Comparison of ENCODE assay signal across 22 cellular contexts in genomic region chr17:6108987-6109386, GRCh38. TPM values are rescaled to one million over a fixed set of nuclear protein-coding genes. Genes with fewer than 3 reads are reported as not detected.
A peak's percentile ranks its signal among the peaks of the same experiment; 100 is the strongest.
DNase-seq lines count a peak whose midpoint lies in the region; ATAC-seq and TF ChIP-seq lines count a peak whose summit lies in the region.
"Had no signal": no experiment of that assay in that cellular context is flagged by ENCODE, and none has a peak within 500 bp of the region (broad histone marks: within the 10 kb centered on the region; RNA-seq: fewer than 3 reads in every experiment).

No MANE protein-coding gene starts in this region.

- intact Hi-C loops in sciatic nerve (cut with DNase I): no loop called here
- intact Hi-C loops in upper lobe of right lung (cut with DNase I): no loop called here
- intact Hi-C loops in CD8-positive, alpha-beta T cell (cut with DNase I, micrococcal nuclease): no loop called here

- ATAC-seq in left lobe of liver (no peak), sciatic nerve (no peak), upper lobe of right lung (no peak)
- no peak for ATAC-seq in stimulated activated naive CD8-positive, alpha-beta T cell treated with anti-CD3 and anti-CD28 coated beads, Interleukin-15, Interleukin-2, amounts not matched to agents 100 U/mL and 50 U/mL, for 24 hours
- ATAC-seq in CD8-positive, alpha-beta T cell: no peak

- no peaks in the 10 kb centered on the region for H3K9me3 ChIP-seq in upper lobe of right lung
- H3K9me3 ChIP-seq in CD8-positive, alpha-beta T cell (ENCODE audit: low read length): no peaks in the 10 kb centered on the region
- H3K9me3 ChIP-seq: BLaER1, HAP-1 had no signal

- POLR2A ChIA-PET in CD8-positive, alpha-beta T cell (lab: Charles Lee): no interaction called here

- no peaks in the 10 kb centered on the region for H3K4me1 ChIP-seq in upper lobe of right lung
- no peaks in the 10 kb centered on the region for H3K4me1 ChIP-seq in CD8-positive, alpha-beta T cell (ENCODE audit: insufficient read depth, low read length)
- H3K4me1 ChIP-seq: BLaER1, HAP-1 had no signal

- peak; percentile 17 for DNase-seq in activated effector memory CD4-positive, alpha-beta T cell treated with anti-CD3 and anti-CD28 coated beads, Interleukin-2, amount 50 U/mL, for 16 hours
- DNase-seq in activated effector memory CD4-positive, alpha-beta T cell treated with Interleukin-2 at 50 U/mL for 16 hours: no peak
- peak; percentile 19 for DNase-seq in left lobe of liver (ENCODE audit: low spot score)
- peak; percentile 12 for DNase-seq in sciatic nerve (ENCODE audit: low spot score)
- DNase-seq in upper lobe of right lung: peak; percentile 8
- DNase-seq in HuH-7 (ENCODE audit: low spot score): no peak
- DNase-seq in stimulated activated naive CD8-positive, alpha-beta T cell treated with anti-CD3 and anti-CD28 coated beads, Interleukin-15, Interleukin-2, amounts not matched to agents 100 U/mL and 50 U/mL, for 24 hours: no peak
- no peak for DNase-seq in CD8-positive, alpha-beta T cell
- DNase-seq: CD4-positive, CD25-positive, alpha-beta regulatory T cell; CD8-positive, alpha-beta memory T cell; DMS 273 treated with DMSO at 0.1 percent for 48 hours; DMS53; DMS79 treated with DMSO at 0.1 percent for 48 hours; GF-D8; GOT3; HFFc6 had no signal

- H3K9me3 Mint-ChIP-seq in CD8-positive, alpha-beta T cell: no peaks in the 10 kb centered on the region

- H3K27ac Mint-ChIP-seq in CD8-positive, alpha-beta T cell: no peak overlapping the region
- H3K27ac Mint-ChIP-seq: B cell; CD4-positive, CD25-positive, alpha-beta regulatory T cell; HFFc6 had no signal

- no peaks in the 10 kb centered on the region for H3K4me1 Mint-ChIP-seq in CD8-positive, alpha-beta T cell (ENCODE audit: low read depth)
- H3K4me1 Mint-ChIP-seq: B cell; CD4-positive, CD25-positive, alpha-beta regulatory T cell; CD8-positive, alpha-beta memory T cell had no signal

- H3K36me3 ChIP-seq in upper lobe of right lung: no peaks in the 10 kb centered on the region
- H3K36me3 ChIP-seq in CD8-positive, alpha-beta T cell (ENCODE audit: insufficient read depth, low read length): no peaks in the 10 kb centered on the region
- H3K36me3 ChIP-seq: BLaER1 had no signal

- peaks cover 20% of the 10 kb centered on the region for H3K27me3 Mint-ChIP-seq in CD8-positive, alpha-beta T cell (ENCODE audit: low read depth)
- H3K27me3 Mint-ChIP-seq: CD4-positive, CD25-positive, alpha-beta regulatory T cell had no signal

- no peaks in the 10 kb centered on the region for H3K36me3 Mint-ChIP-seq in CD8-positive, alpha-beta T cell
- H3K36me3 Mint-ChIP-seq: CD4-positive, CD25-positive, alpha-beta regulatory T cell; CD8-positive, alpha-beta memory T cell had no signal

- H3K4me3 ChIP-seq in upper lobe of right lung: no peak overlapping the region
- no peak overlapping the region for H3K4me3 ChIP-seq in CD8-positive, alpha-beta T cell (ENCODE audit: low read depth, low read length)
- H3K4me3 ChIP-seq: BLaER1, HAP-1 had no signal

- no peak overlapping the region for H3K4me3 Mint-ChIP-seq in CD8-positive, alpha-beta T cell
- H3K4me3 Mint-ChIP-seq: B cell; CD4-positive, CD25-positive, alpha-beta regulatory T cell; CD8-positive, alpha-beta memory T cell; HFFc6 had no signal

- H3K27ac ChIP-seq in upper lobe of right lung: no peak overlapping the region
- H3K27ac ChIP-seq in CD8-positive, alpha-beta T cell (ENCODE audit: low read depth, low read length): no peak overlapping the region
- H3K27ac ChIP-seq: 22Rv1, BLaER1, C4-2B had no signal

- no peaks in the 10 kb centered on the region for H3K27me3 ChIP-seq in upper lobe of right lung
- no peaks in the 10 kb centered on the region for H3K27me3 ChIP-seq in CD8-positive, alpha-beta T cell (ENCODE audit: insufficient read depth, low read length)
- H3K27me3 ChIP-seq: BLaER1 had no signal

- TF ChIP-seq CTCF in upper lobe of right lung (IDR thresholded peaks at IDR 0.05): no peak
- TF ChIP-seq CTCF in CD8-positive, alpha-beta T cell (IDR thresholded peaks at IDR 0.05): no peak

- CTCF ChIA-PET in CD8-positive, alpha-beta T cell (lab: Charles Lee): no interaction called here

RNA-seq across cellular contexts. Expression of gene WSCD1, which starts 38.8 kb away (rescaled TPM):
- total RNA-seq in left lobe of liver (2.9 TPM), sciatic nerve (4.8 TPM), upper lobe of right lung (7.7 TPM)
- total RNA-seq in CD8-positive, alpha-beta T cell: not detected
- total RNA-seq: B cell; CD4-positive, CD25-positive, alpha-beta regulatory T cell; G401; HFFc6 had no signal

Comparison
In these comparisons a context has a peak if more than half of its experiments do, and no peak if none do; other contexts are left out.
1. DNase-seq: peak in activated effector memory CD4-positive, alpha-beta T cell treated with anti-CD3 and anti-CD28 coated beads, Interleukin-2, amount 50 U/mL, for 16 hours (single experiment), left lobe of liver (single experiment), sciatic nerve (single experiment) and upper lobe of right lung (single experiment); none in activated effector memory CD4-positive, alpha-beta T cell treated with Interleukin-2 at 50 U/mL for 16 hours (single experiment), HuH-7 (single experiment), stimulated activated naive CD8-positive, alpha-beta T cell treated with anti-CD3 and anti-CD28 coated beads, Interleukin-15, Interleukin-2, amounts not matched to agents 100 U/mL and 50 U/mL, for 24 hours (single experiment) and CD8-positive, alpha-beta T cell (0 of 7).